ENCODE assay signal across 9 cellular contexts in the genomic region with DNA sequence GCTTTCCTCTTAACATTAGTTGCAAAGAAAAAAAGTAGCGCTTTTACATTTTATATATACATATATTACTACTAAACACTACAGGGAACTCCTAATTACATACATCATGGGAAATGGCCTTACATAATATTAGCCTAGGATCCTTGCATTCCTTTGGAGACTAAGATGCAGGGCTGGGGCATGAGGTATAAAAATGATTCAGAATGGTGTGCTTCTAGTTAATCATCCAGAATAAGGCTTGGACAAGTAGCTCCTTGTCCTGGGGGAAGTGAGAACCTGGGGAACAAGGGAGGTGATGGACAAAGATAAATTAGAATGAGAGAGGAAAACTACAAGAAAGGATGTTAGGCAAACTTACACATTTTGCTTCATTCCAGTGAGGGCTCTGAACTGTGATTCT. TPM values are rescaled to one million over a fixed set of nuclear protein-coding genes. Genes with fewer than 3 reads are reported as not detected.
"Had no signal": no experiment of that assay in that cellular context is flagged by ENCODE, and none has a peak within 500 bp of the region (broad histone marks: within the 10 kb centered on the region; RNA-seq: fewer than 3 reads in every experiment).

No MANE protein-coding gene starts in this region.

- H3K4me3 ChIP-seq: GM23338, K562 had no signal

- H3K4me2 ChIP-seq: GM23338 had no signal

- DNase-seq: H9, HCEC 1CT, IMR-90 had no signal

- H2AFZ ChIP-seq: GM23338 had no signal

- FAIRE-seq: H1, H54, HTR-8/SVneo had no signal

RNA-seq across cellular contexts. Expression of gene GUCY2F, which starts 3.0 kb away (rescaled TPM):
- total RNA-seq: H1, HT-29, IMR-90 had no signal
- polyA plus RNA-seq: IMR-90 had no signal
